ENCODE assay signal across 36 cellular contexts in the genomic region with DNA sequence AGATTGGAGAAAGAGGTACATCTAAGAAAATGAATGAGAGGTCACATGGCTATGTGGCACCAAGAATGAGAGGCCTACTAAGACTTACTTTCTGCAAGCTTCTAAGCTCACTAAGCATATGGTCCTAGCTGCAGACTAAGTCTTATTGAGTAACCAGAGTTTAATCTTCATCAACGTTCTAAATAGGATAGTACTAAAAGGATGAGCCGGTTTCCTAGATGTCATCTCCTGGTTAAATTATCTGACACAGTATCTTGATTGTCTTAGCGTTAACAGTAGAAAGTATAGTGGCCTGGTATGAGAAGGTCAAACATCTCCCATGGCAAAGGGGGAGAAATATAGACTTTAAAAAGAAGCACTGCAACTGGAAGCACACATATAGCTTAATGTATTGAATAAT.
"Had no signal": no experiment of that assay in that cellular context is flagged by ENCODE, and none has a peak within 500 bp of the region (broad histone marks: within the 10 kb centered on the region; RNA-seq: fewer than 3 reads in every experiment).

No MANE protein-coding gene starts in this region.

- H3K4me3 ChIP-seq: ascending aorta, cardiac muscle cell had no signal

- H3K4me1 ChIP-seq: ascending aorta had no signal

- H3K9me3 ChIP-seq: ascending aorta had no signal

- H3K27me3 Mint-ChIP-seq: activated CD4-positive, alpha-beta memory T cell treated with anti-CD3 and anti-CD28 coated beads, Interleukin-2, amount 10 ng/mL, durations not matched to agents 7 days and 5 days; activated CD4-positive, alpha-beta T cell treated with anti-CD3 and anti-CD28 coated beads for 36 hours; activated CD4-positive, alpha-beta T cell treated with anti-CD3 and anti-CD28 coated beads, Interleukin-2, amount 10 ng/mL, durations not matched to agents 7 days and 5 days; activated CD8-positive, alpha-beta memory T cell treated with anti-CD3 and anti-CD28 coated beads, Interleukin-2, amount 10 ng/mL, durations not matched to agents 7 days and 5 days; activated naive CD4-positive, alpha-beta T cell treated with anti-CD3 and anti-CD28 coated beads, Interleukin-2, amount 10 ng/mL, durations not matched to agents 7 days and 5 days; activated naive CD4-positive, alpha-beta T cell treated with anti-CD3 and anti-CD28 coated beads, Interleukin-2, amount 50 U/mL, for 24 hours; activated naive CD8-positive, alpha-beta T cell; activated naive CD8-positive, alpha-beta T cell treated with anti-CD3 and anti-CD28 coated beads, Interleukin-2, amount 10 ng/mL, durations not matched to agents 7 days and 5 days; activated naive CD8-positive, alpha-beta T cell treated with anti-CD3 and anti-CD28 coated beads, Interleukin-2, amount 50 U/mL, for 24 hours; activated T-cell treated with anti-CD3 and anti-CD28 coated beads, Interleukin-2, amount 50 U/mL, for 24 hours; brain had no signal

- H3K36me3 ChIP-seq: ascending aorta, cardiac muscle cell had no signal

- ATAC-seq: activated CD4-positive, alpha-beta T cell treated with anti-CD3 and anti-CD28 coated beads for 36 hours; activated CD4-positive, CD25-positive, alpha-beta regulatory T cell treated with anti-CD3 and anti-CD28 coated beads, Interleukin-2, amount 50 U/mL, for 24 hours; activated CD8-positive, alpha-beta memory T cell treated with anti-CD3 and anti-CD28 coated beads, Interleukin-2, amount 10 ng/mL, durations not matched to agents 7 days and 5 days; activated CD8-positive, alpha-beta T cell treated with anti-CD3 and anti-CD28 coated beads, Interleukin-2, amount 10 ng/mL, durations not matched to agents 7 days and 5 days; activated naive CD8-positive, alpha-beta T cell treated with anti-CD3 and anti-CD28 coated beads, Interleukin-2, amount 50 U/mL, for 24 hours; WTC11 had no signal

- H3K27ac ChIP-seq: ascending aorta, cardiac muscle cell, VCaP had no signal

- H3K36me3 Mint-ChIP-seq: activated CD8-positive, alpha-beta memory T cell treated with anti-CD3 and anti-CD28 coated beads, Interleukin-2, amount 10 ng/mL, durations not matched to agents 7 days and 5 days; activated naive CD4-positive, alpha-beta T cell treated with anti-CD3 and anti-CD28 coated beads, Interleukin-2, amount 10 ng/mL, durations not matched to agents 7 days and 5 days; activated naive CD4-positive, alpha-beta T cell treated with anti-CD3 and anti-CD28 coated beads, Interleukin-2, amount 50 U/mL, for 24 hours; activated naive CD8-positive, alpha-beta T cell; activated naive CD8-positive, alpha-beta T cell treated with anti-CD3 and anti-CD28 coated beads, Interleukin-2, amount 10 ng/mL, durations not matched to agents 7 days and 5 days; brain; WTC11 had no signal

- H3K27me3 ChIP-seq: ascending aorta, cardiac muscle cell had no signal

- H3K4me3 Mint-ChIP-seq: activated CD4-positive, alpha-beta memory T cell treated with anti-CD3 and anti-CD28 coated beads, Interleukin-2, amount 10 ng/mL, durations not matched to agents 7 days and 5 days; activated CD4-positive, alpha-beta T cell treated with anti-CD3 and anti-CD28 coated beads for 36 hours; activated CD4-positive, alpha-beta T cell treated with anti-CD3 and anti-CD28 coated beads, Interleukin-2, amount 10 ng/mL, durations not matched to agents 7 days and 5 days; activated CD8-positive, alpha-beta memory T cell treated with anti-CD3 and anti-CD28 coated beads, Interleukin-2, amount 10 ng/mL, durations not matched to agents 7 days and 5 days; activated CD8-positive, alpha-beta T cell treated with anti-CD3 and anti-CD28 coated beads, Interleukin-2, amount 10 ng/mL, durations not matched to agents 7 days and 5 days; activated naive CD4-positive, alpha-beta T cell treated with anti-CD3 and anti-CD28 coated beads, Interleukin-2, amount 10 ng/mL, durations not matched to agents 7 days and 5 days; activated naive CD4-positive, alpha-beta T cell treated with anti-CD3 and anti-CD28 coated beads, Interleukin-2, amount 50 U/mL, for 24 hours; activated naive CD8-positive, alpha-beta T cell; activated naive CD8-positive, alpha-beta T cell treated with anti-CD3 and anti-CD28 coated beads, Interleukin-2, amount 10 ng/mL, durations not matched to agents 7 days and 5 days; activated naive CD8-positive, alpha-beta T cell treated with anti-CD3 and anti-CD28 coated beads, Interleukin-2, amount 50 U/mL, for 24 hours; activated T-cell treated with anti-CD3 and anti-CD28 coated beads, Interleukin-2, amount 50 U/mL, for 24 hours; brain; T-helper 1 cell treated with Interleukin-12 subunit alpha and Interleukin-12 subunit beta and Interleukin-4 antibody, amounts not matched to agents 30 μg/mL and 1 μg/mL, for 36 hours; T-helper 2 cell treated with Interferon-gamma antibody and Interleukin-4, amounts not matched to agents 5 μg/mL and 100 μg/mL, for 36 hours; WTC11 had no signal

- H3K4me1 Mint-ChIP-seq: activated CD4-positive, alpha-beta memory T cell treated with anti-CD3 and anti-CD28 coated beads, Interleukin-2, amount 10 ng/mL, durations not matched to agents 7 days and 5 days; activated CD4-positive, alpha-beta T cell treated with anti-CD3 and anti-CD28 coated beads for 36 hours; activated CD4-positive, alpha-beta T cell treated with anti-CD3 and anti-CD28 coated beads, Interleukin-2, amount 10 ng/mL, durations not matched to agents 7 days and 5 days; activated CD8-positive, alpha-beta memory T cell treated with anti-CD3 and anti-CD28 coated beads, Interleukin-2, amount 10 ng/mL, durations not matched to agents 7 days and 5 days; activated naive CD4-positive, alpha-beta T cell treated with anti-CD3 and anti-CD28 coated beads, Interleukin-2, amount 10 ng/mL, durations not matched to agents 7 days and 5 days; activated naive CD4-positive, alpha-beta T cell treated with anti-CD3 and anti-CD28 coated beads, Interleukin-2, amount 50 U/mL, for 24 hours; activated naive CD8-positive, alpha-beta T cell treated with anti-CD3 and anti-CD28 coated beads, Interleukin-2, amount 10 ng/mL, durations not matched to agents 7 days and 5 days; activated naive CD8-positive, alpha-beta T cell treated with anti-CD3 and anti-CD28 coated beads, Interleukin-2, amount 50 U/mL, for 24 hours; WTC11 had no signal

- DNase-seq: activated CD4-positive, alpha-beta memory T cell treated with anti-CD3 and anti-CD28 coated beads, Interleukin-2, amount 10 ng/mL, durations not matched to agents 7 days and 5 days; activated CD4-positive, alpha-beta T cell treated with anti-CD3 and anti-CD28 coated beads for 1 hour; activated CD4-positive, alpha-beta T cell treated with anti-CD3 and anti-CD28 coated beads for 36 hours; activated CD4-positive, alpha-beta T cell treated with anti-CD3 and anti-CD28 coated beads for 48 hours; activated CD4-positive, alpha-beta T cell treated with anti-CD3 and anti-CD28 coated beads, Interleukin-2, amount 10 ng/mL, durations not matched to agents 7 days and 5 days; activated CD4-positive, alpha-beta T cell treated with anti-CD3 and anti-CD28 coated beads, Interleukin-2, amount 50 U/mL, for 48 hours; activated CD4-positive, CD25-positive, alpha-beta regulatory T cell; activated CD8-positive, alpha-beta memory T cell treated with anti-CD3 and anti-CD28 coated beads for 24 hours; activated CD8-positive, alpha-beta memory T cell treated with anti-CD3 and anti-CD28 coated beads, Interleukin-2, amount 10 ng/mL, durations not matched to agents 7 days and 5 days; activated CD8-positive, alpha-beta memory T cell treated with anti-CD3 and anti-CD28 coated beads, Interleukin-2, amount 50 U/mL, for 48 hours; activated CD8-positive, alpha-beta T cell treated with anti-CD3 and anti-CD28 coated beads, Interleukin-2, amount 10 ng/mL, durations not matched to agents 7 days and 5 days; activated effector memory CD4-positive, alpha-beta T cell treated with Interleukin-2 at 50 U/mL for 16 hours; activated gamma-delta T cell; activated naive CD4-positive, alpha-beta T cell treated with anti-CD3 and anti-CD28 coated beads, Interleukin-2, amount 10 ng/mL, durations not matched to agents 7 days and 5 days; activated naive CD4-positive, alpha-beta T cell treated with Interleukin-2 at 50 U/mL for 16 hours; activated naive CD8-positive, alpha-beta T cell treated with anti-CD3 and anti-CD28 coated beads, Interleukin-2, amount 10 ng/mL, durations not matched to agents 7 days and 5 days; activated naive CD8-positive, alpha-beta T cell treated with anti-CD3 and anti-CD28 coated beads, Interleukin-2, amount 50 U/mL, for 24 hours; activated T-cell treated with anti-CD3 and anti-CD28 coated beads, Interleukin-2, amount 50 U/mL, for 24 hours; activated T-cell treated with anti-CD3 and anti-CD28 coated beads, Interleukin-2, amount 50 U/mL, for 48 hours; amygdala; anterior cingulate cortex; caudate nucleus; T-helper 1 cell; T-helper 2 cell; T-helper 9 cell had no signal

- H3K27ac Mint-ChIP-seq: activated CD4-positive, alpha-beta memory T cell treated with anti-CD3 and anti-CD28 coated beads, Interleukin-2, amount 10 ng/mL, durations not matched to agents 7 days and 5 days; activated CD4-positive, alpha-beta T cell treated with anti-CD3 and anti-CD28 coated beads for 36 hours; activated CD4-positive, alpha-beta T cell treated with anti-CD3 and anti-CD28 coated beads, Interleukin-2, amount 10 ng/mL, durations not matched to agents 7 days and 5 days; activated CD8-positive, alpha-beta memory T cell treated with anti-CD3 and anti-CD28 coated beads, Interleukin-2, amount 10 ng/mL, durations not matched to agents 7 days and 5 days; activated CD8-positive, alpha-beta T cell treated with anti-CD3 and anti-CD28 coated beads, Interleukin-2, amount 10 ng/mL, durations not matched to agents 7 days and 5 days; activated naive CD4-positive, alpha-beta T cell treated with anti-CD3 and anti-CD28 coated beads, Interleukin-2, amount 10 ng/mL, durations not matched to agents 7 days and 5 days; activated naive CD4-positive, alpha-beta T cell treated with anti-CD3 and anti-CD28 coated beads, Interleukin-2, amount 50 U/mL, for 24 hours; activated naive CD8-positive, alpha-beta T cell; activated naive CD8-positive, alpha-beta T cell treated with anti-CD3 and anti-CD28 coated beads, Interleukin-2, amount 10 ng/mL, durations not matched to agents 7 days and 5 days; activated naive CD8-positive, alpha-beta T cell treated with anti-CD3 and anti-CD28 coated beads, Interleukin-2, amount 50 U/mL, for 24 hours; activated T-cell treated with anti-CD3 and anti-CD28 coated beads, Interleukin-2, amount 50 U/mL, for 24 hours; activated T-helper 2 cell treated with anti-CD3 and anti-CD28 coated beads, Interferon-gamma antibody, Interleukin-2, Interleukin-4, amounts not matched to agents 10 μg/mL and 5 μg/mL and 100 μg/mL, durations not matched to agents 14 hours and 24 hours and 36 hours; T-helper 1 cell treated with Interleukin-12 subunit alpha and Interleukin-12 subunit beta and Interleukin-4 antibody, amounts not matched to agents 30 μg/mL and 1 μg/mL, for 36 hours; T-helper 2 cell treated with Interferon-gamma antibody and Interleukin-4, amounts not matched to agents 5 μg/mL and 100 μg/mL, for 36 hours; WTC11 had no signal

- H3K9me3 Mint-ChIP-seq: activated CD4-positive, alpha-beta T cell treated with anti-CD3 and anti-CD28 coated beads, Interleukin-2, amount 10 ng/mL, durations not matched to agents 7 days and 5 days; activated naive CD4-positive, alpha-beta T cell treated with anti-CD3 and anti-CD28 coated beads, Interleukin-2, amount 10 ng/mL, durations not matched to agents 7 days and 5 days; activated T-helper 2 cell treated with anti-CD3 and anti-CD28 coated beads, Interferon-gamma antibody, Interleukin-2, Interleukin-4, amounts not matched to agents 10 μg/mL and 5 μg/mL and 100 μg/mL, durations not matched to agents 14 hours and 24 hours and 36 hours; brain; T-helper 1 cell treated with Interleukin-12 subunit alpha and Interleukin-12 subunit beta and Interleukin-4 antibody, amounts not matched to agents 30 μg/mL and 1 μg/mL, for 36 hours; T-helper 2 cell treated with Interferon-gamma antibody and Interleukin-4, amounts not matched to agents 5 μg/mL and 100 μg/mL, for 36 hours; WTC11 had no signal
